ENCODE assay signal across 29 cellular contexts in genomic region chr3:122515856-122516255, GRCh38. TPM values are rescaled to one million over a fixed set of nuclear protein-coding genes. Genes with fewer than 3 reads are reported as not detected.
A peak's percentile ranks its signal among the peaks of the same experiment; 100 is the strongest.
DNase-seq lines count a peak whose midpoint lies in the region; ATAC-seq, FAIRE-seq and TF ChIP-seq lines count a peak whose summit lies in the region.
"Had no signal": no experiment of that assay in that cellular context is flagged by ENCODE, and none has a peak within 500 bp of the region (broad histone marks: within the 10 kb centered on the region; RNA-seq: fewer than 3 reads in every experiment).

No MANE protein-coding gene starts in this region.

- TF ChIP-seq CTCF in activated CD8-positive, alpha-beta T cell treated with anti-CD3 and anti-CD28 coated beads for 36 hours (IDR thresholded peaks at IDR 0.05), result no peak
- no peak for TF ChIP-seq CTCF in HepG2 (CRISPR knock-in tag; IDR thresholded peaks at IDR 0.05)

- WGBS in HepG2 (ENCODE audit: low lambda C conversion rate), result 18% methylated on average over 3 of the region's 3 CpGs

- ATAC-seq in activated naive CD8-positive, alpha-beta T cell treated with anti-CD3 and anti-CD28 coated beads, Interleukin-2, amount 10 ng/mL, durations not matched to agents 7 days and 5 days (ENCODE audit: low read depth), result no peak
- no peak for ATAC-seq in activated CD8-positive, alpha-beta T cell treated with anti-CD3 and anti-CD28 coated beads for 36 hours
- ATAC-seq in HepG2 (no peak), GM21528 (IDR thresholded peaks at IDR 0.05; ENCODE audit: low FRiP score, unreplicated experiment) (no peak), HG03139 (IDR thresholded peaks at IDR 0.05; ENCODE audit: unreplicated experiment) (no peak), GM18907 (IDR thresholded peaks at IDR 0.05; ENCODE audit: unreplicated experiment) (no peak)
- ATAC-seq: gastroesophageal sphincter, left ventricle myocardium superior, upper lobe of right lung had no signal

- no peak overlapping the region for H2AFZ ChIP-seq in HepG2 (ENCODE audit: low read length)

- H4K20me1 ChIP-seq in HepG2 (ENCODE audit: insufficient read depth, low read length), result peaks cover 26% of the 10 kb centered on the region

- no peak for DNase-seq in activated naive CD8-positive, alpha-beta T cell treated with anti-CD3 and anti-CD28 coated beads, Interleukin-2, amount 10 ng/mL, durations not matched to agents 7 days and 5 days
- DNase-seq in activated naive CD8-positive, alpha-beta T cell treated with anti-CD3 and anti-CD28 coated beads for 36 hours, result no peak
- no peak for DNase-seq in activated CD8-positive, alpha-beta T cell treated with anti-CD3 and anti-CD28 coated beads for 36 hours
- peak; percentile 35 for DNase-seq in HepG2 (ENCODE audit: low spot score)
- DNase-seq in stimulated activated CD4-positive, alpha-beta T cell treated with anti-CD3 and anti-CD28 coated beads, Interleukin-2, amount 100 ng/mL, for 24 hours, result no peak
- DNase-seq: activated CD4-positive, alpha-beta T cell treated with anti-CD3 and anti-CD28 coated beads, Interleukin-2, amount 50 U/mL, for 1 hour; activated gamma-delta T cell treated with Interleukin-2 at 50 U/mL for 16 hours; activated T-cell treated with anti-CD3 and anti-CD28 coated beads for 4 hours; BE2C; Calu3; endodermal cell; H9; left ventricle myocardium superior; midbrain; NCI-H1048; NCI-H187; NCI-H526 treated with DMSO at 0.1 percent for 48 hours; RPMI8226; T-helper 2 cell; upper lobe of right lung; WERI-Rb-1 had no signal

- H3K27ac ChIP-seq in HepG2 (ENCODE audit: extremely low read length, insufficient read depth, low read length), result no peak overlapping the region
- H3K27ac ChIP-seq: upper lobe of right lung, WERI-Rb-1 had no signal

- TF ChIP-seq EP300 in HepG2 (IDR thresholded peaks at IDR 0.05; ENCODE audit: low read depth in 2 of 2, low read length in 2 of 2), result no peak
- no peak for TF ChIP-seq EP300 in HepG2 (CRISPR knock-in tag; IDR thresholded peaks at IDR 0.05; ENCODE audit: borderline replicate concordance)

- H3K79me2 ChIP-seq in HepG2 (ENCODE audit: insufficient read depth, low read length), result peaks cover 31% of the 10 kb centered on the region

- H3K27me3 ChIP-seq in HepG2 (ENCODE audit: control insufficient read depth in 1 of 2, insufficient read depth in 2 of 2, low read length in 2 of 2), result no peaks in the 10 kb centered on the region; a peak in 1 of 5 replicates
- H3K27me3 ChIP-seq: BE2C, gastroesophageal sphincter, upper lobe of right lung had no signal

- H3K36me3 ChIP-seq in HepG2 (replicated peaks in 1 of 2; ENCODE audit: control insufficient read depth in 1 of 2, insufficient read depth in 2 of 2, low read length in 2 of 2), result no peaks in the 10 kb centered on the region
- H3K36me3 ChIP-seq: BE2C, gastroesophageal sphincter, upper lobe of right lung had no signal

- intact Hi-C loops in activated CD8-positive, alpha-beta T cell treated with anti-CD3 and anti-CD28 coated beads for 36 hours (cut with micrococcal nuclease), result no loop called here
- intact Hi-C loops in HepG2 (cut with micrococcal nuclease; ENCODE audit: unreplicated experiment), result no loop called here

- peaks cover 19% of the 10 kb centered on the region for H3K4me1 Mint-ChIP-seq in activated naive CD8-positive, alpha-beta T cell treated with anti-CD3 and anti-CD28 coated beads, Interleukin-2, amount 10 ng/mL, durations not matched to agents 7 days and 5 days
- peaks cover 23% of the 10 kb centered on the region for H3K4me1 Mint-ChIP-seq in activated naive CD8-positive, alpha-beta T cell treated with anti-CD3 and anti-CD28 coated beads for 36 hours
- peaks cover 24% of the 10 kb centered on the region for H3K4me1 Mint-ChIP-seq in activated CD8-positive, alpha-beta T cell treated with anti-CD3 and anti-CD28 coated beads for 36 hours (ENCODE audit: low read depth)

- H3K9me3 Mint-ChIP-seq in activated naive CD8-positive, alpha-beta T cell treated with anti-CD3 and anti-CD28 coated beads, Interleukin-2, amount 10 ng/mL, durations not matched to agents 7 days and 5 days, result no peaks in the 10 kb centered on the region
- no peaks in the 10 kb centered on the region for H3K9me3 Mint-ChIP-seq in activated naive CD8-positive, alpha-beta T cell treated with anti-CD3 and anti-CD28 coated beads for 36 hours
- H3K9me3 Mint-ChIP-seq in activated CD8-positive, alpha-beta T cell treated with anti-CD3 and anti-CD28 coated beads for 36 hours, result no peaks in the 10 kb centered on the region
- H3K9me3 Mint-ChIP-seq: endodermal cell had no signal

- in situ Hi-C loops in HepG2 (cut with HindIII; ENCODE audit: extremely low pct_ligation_motif_present, low pct_unique_long_range_greater_than_20kb), result no loop called here

- H3K36me3 Mint-ChIP-seq in activated naive CD8-positive, alpha-beta T cell treated with anti-CD3 and anti-CD28 coated beads, Interleukin-2, amount 10 ng/mL, durations not matched to agents 7 days and 5 days, result peaks cover 4% of the 10 kb centered on the region
- peaks cover 1% of the 10 kb centered on the region for H3K36me3 Mint-ChIP-seq in activated naive CD8-positive, alpha-beta T cell treated with anti-CD3 and anti-CD28 coated beads for 36 hours
- peaks cover 9% of the 10 kb centered on the region for H3K36me3 Mint-ChIP-seq in activated CD8-positive, alpha-beta T cell treated with anti-CD3 and anti-CD28 coated beads for 36 hours (ENCODE audit: low read depth)

- no peak for FAIRE-seq in HepG2 (lab: Jason Lieb, UNC)
- FAIRE-seq: bronchial epithelial cell, colon, islet of Langerhans had no signal

- no peak overlapping the region for H3K4me3 ChIP-seq in HepG2 (replicated peaks in 1 of 3; ENCODE audit: insufficient read depth in 1 of 3, low read depth in 2 of 3, low read length in 3 of 3)

- no TSS peak for BruUV-seq in HepG2 (replicated peaks; lab: Mats Ljungman, UMichigan)

- peaks cover 4% of the 10 kb centered on the region for H3K27me3 Mint-ChIP-seq in activated naive CD8-positive, alpha-beta T cell treated with anti-CD3 and anti-CD28 coated beads, Interleukin-2, amount 10 ng/mL, durations not matched to agents 7 days and 5 days
- no peaks in the 10 kb centered on the region for H3K27me3 Mint-ChIP-seq in activated naive CD8-positive, alpha-beta T cell treated with anti-CD3 and anti-CD28 coated beads for 36 hours
- peaks cover 1% of the 10 kb centered on the region for H3K27me3 Mint-ChIP-seq in activated CD8-positive, alpha-beta T cell treated with anti-CD3 and anti-CD28 coated beads for 36 hours

- TF ChIP-seq POLR2A in HepG2 (IDR thresholded peaks at IDR 0.05; ENCODE audit: insufficient read depth in 1 of 2, low read depth in 2 of 2, low read length in 2 of 2), result no peak

- H3K9ac ChIP-seq in HepG2 (ENCODE audit: insufficient read depth, low read depth, low read length), result no peak overlapping the region

- H3K9me3 ChIP-seq in HepG2 (ENCODE audit: low read length), result no peaks in the 10 kb centered on the region
- H3K9me3 ChIP-seq: BE2C, gastroesophageal sphincter, upper lobe of right lung had no signal

- H3K27ac Mint-ChIP-seq in activated naive CD8-positive, alpha-beta T cell treated with anti-CD3 and anti-CD28 coated beads, Interleukin-2, amount 10 ng/mL, durations not matched to agents 7 days and 5 days, result no peak overlapping the region
- no peak overlapping the region for H3K27ac Mint-ChIP-seq in activated naive CD8-positive, alpha-beta T cell treated with anti-CD3 and anti-CD28 coated beads for 36 hours
- H3K27ac Mint-ChIP-seq in activated CD8-positive, alpha-beta T cell treated with anti-CD3 and anti-CD28 coated beads for 36 hours, result no peak overlapping the region
- H3K27ac Mint-ChIP-seq: endodermal cell, H9 had no signal

- POLR2A ChIA-PET in activated naive CD8-positive, alpha-beta T cell treated with anti-CD3 and anti-CD28 coated beads, Interleukin-2, amount 10 ng/mL, durations not matched to agents 7 days and 5 days (lab: Charles Lee), result interaction anchor here (1.7 kb wide), 1 partner anchor 131 kb away, joined by 6 read pairs; the partner anchor contains the start of gene FAM162A
- POLR2A ChIA-PET in activated CD8-positive, alpha-beta T cell treated with anti-CD3 and anti-CD28 coated beads for 36 hours (lab: Charles Lee), result interaction anchor here (0.9 to 1.4 kb wide), 3 partner anchors 10 to 165 kb away, joined by 3 read pairs; partner anchors contain the start of gene PARP14
- POLR2A ChIA-PET in HepG2 (lab: Yijun Ruan, JAX), result no interaction called here

- no peak for TF ChIP-seq RAD21 in HepG2 (CRISPR knock-in tag; IDR thresholded peaks at IDR 0.05)

- H3K4me3 Mint-ChIP-seq in activated naive CD8-positive, alpha-beta T cell treated with anti-CD3 and anti-CD28 coated beads, Interleukin-2, amount 10 ng/mL, durations not matched to agents 7 days and 5 days, result peak overlapping the region; percentile 4
- no peak overlapping the region for H3K4me3 Mint-ChIP-seq in activated naive CD8-positive, alpha-beta T cell treated with anti-CD3 and anti-CD28 coated beads for 36 hours
- peak overlapping the region; percentile 7 for H3K4me3 Mint-ChIP-seq in activated CD8-positive, alpha-beta T cell treated with anti-CD3 and anti-CD28 coated beads for 36 hours

- CTCF ChIA-PET in activated CD8-positive, alpha-beta T cell treated with anti-CD3 and anti-CD28 coated beads for 36 hours (lab: Charles Lee), result interaction anchor here (0.8 to 1.6 kb wide), 3 partner anchors 10 to 123 kb away, joined by 3 to 4 read pairs (median 3); no protein-coding TSS in a partner anchor
- CTCF ChIA-PET in HepG2 (lab: Yijun Ruan, JAX; ENCODE audit: low intra/inter-chr PET ratio, low total read pairs), result no interaction called here

- H3K4me1 ChIP-seq in HepG2 (ENCODE audit: insufficient read depth, low read length), result peaks cover 48% of the 10 kb centered on the region

- H3K4me2 ChIP-seq in HepG2 (ENCODE audit: low read depth, low read length), result peak overlapping the region; percentile 97

RNA-seq across cellular contexts. Expression of gene KPNA1, which starts 1.1 kb away (rescaled TPM):
- 10 to 100 TPM; 53.8 to 60.6 TPM for total RNA-seq in activated naive CD8-positive, alpha-beta T cell treated with anti-CD3 and anti-CD28 coated beads, Interleukin-2, amount 10 ng/mL, durations not matched to agents 7 days and 5 days
- total RNA-seq in activated naive CD8-positive, alpha-beta T cell treated with anti-CD3 and anti-CD28 coated beads for 36 hours, result 10 to 100 TPM; 47.4 to 49.0 TPM
- total RNA-seq in activated CD8-positive, alpha-beta T cell treated with anti-CD3 and anti-CD28 coated beads for 36 hours, result 10 to 100 TPM; 46.6 to 47.4 TPM
- total RNA-seq in HepG2 (2016; rRNA removed; fragmentation: Illumina TruSeq; extraction: Trizol), result 30.0 and 49.7 TPM in 2 replicates
- 4.1 and 5.0 TPM in 2 replicates for total RNA-seq in HepG2 (2016; cell fraction: cytosol; rRNA removed; fragmentation: Illumina TruSeq; extraction: Trizol; ENCODE audit: low read depth)
- 28.3 and 45.9 TPM in 2 replicates for total RNA-seq in HepG2 (2016; cell fraction: insoluble cytoplasmic fraction; rRNA removed; fragmentation: Illumina TruSeq; extraction: Trizol)
- 6.0 and 6.7 TPM in 2 replicates for total RNA-seq in HepG2 (2016; cell fraction: membrane; rRNA removed; fragmentation: Illumina TruSeq; extraction: Trizol)
- 27.0 and 29.3 TPM in 2 replicates for total RNA-seq in HepG2 (2016; cell fraction: nucleus; rRNA removed; fragmentation: Illumina TruSeq; extraction: Trizol)
- polyA plus RNA-seq in HepG2 (2011; rRNA removed), result 14.7 and 15.4 TPM in 2 replicates
- 11.8 and 17.4 TPM in 2 replicates for polyA plus RNA-seq in HepG2 (2011; cell fraction: cytosol; rRNA removed)
- polyA plus RNA-seq in HepG2 (2011; cell fraction: nucleus; rRNA removed), result 10.3 and 14.5 TPM in 2 replicates
- polyA plus RNA-seq in HepG2 (2012), result 19.7 and 22.5 TPM in 2 replicates
- 1.1 and 1.4 TPM in 2 replicates for polyA plus RNA-seq in HepG2 (2016; cell fraction: cytosol; fragmentation: Illumina TruSeq; extraction: Trizol; ENCODE audit: low read depth)
- 53.6 and 54.5 TPM in 2 replicates for polyA plus RNA-seq in HepG2 (2016; cell fraction: insoluble cytoplasmic fraction; fragmentation: Illumina TruSeq; extraction: Trizol; ENCODE audit: low read depth)
- polyA plus RNA-seq in HepG2 (2016; cell fraction: membrane; fragmentation: Illumina TruSeq; extraction: Trizol; ENCODE audit: low read depth), result 3.3 and 3.8 TPM in 2 replicates
- polyA plus RNA-seq in HepG2 (2016; cell fraction: nucleus; fragmentation: Illumina TruSeq; extraction: Trizol; ENCODE audit: insufficient read depth, low read depth), result 33.7 and 36.9 TPM in 2 replicates
- 21.2 and 58.7 TPM in 2 replicates for polyA minus RNA-seq in HepG2 (2011; rRNA and poly(A)+ RNA removed; ENCODE audit: low replicate concordance)
- polyA minus RNA-seq in HepG2 (2011; cell fraction: cytosol; rRNA and poly(A)+ RNA removed), result 14.3 and 28.6 TPM in 2 replicates
- polyA minus RNA-seq in HepG2 (2011; cell fraction: nucleus; rRNA and poly(A)+ RNA removed), result 25.8 and 29.0 TPM in 2 replicates

RNA-seq across cellular contexts. Expression of gene PARP9, which starts 48.2 kb away (rescaled TPM):
- 100 to 1,000 TPM; 107 to 114 TPM for total RNA-seq in activated naive CD8-positive, alpha-beta T cell treated with anti-CD3 and anti-CD28 coated beads, Interleukin-2, amount 10 ng/mL, durations not matched to agents 7 days and 5 days
- total RNA-seq in activated naive CD8-positive, alpha-beta T cell treated with anti-CD3 and anti-CD28 coated beads for 36 hours, result 10 to 100 TPM; 39.0 to 40.9 TPM
- 10 to 100 TPM; 17.8 to 18.5 TPM for total RNA-seq in activated CD8-positive, alpha-beta T cell treated with anti-CD3 and anti-CD28 coated beads for 36 hours
- 10.6 and 12.5 TPM in 2 replicates for total RNA-seq in HepG2 (2016; rRNA removed; fragmentation: Illumina TruSeq; extraction: Trizol)
- 2.5 and 3.5 TPM in 2 replicates for total RNA-seq in HepG2 (2016; cell fraction: cytosol; rRNA removed; fragmentation: Illumina TruSeq; extraction: Trizol; ENCODE audit: low read depth)
- 9.8 and 12.9 TPM in 2 replicates for total RNA-seq in HepG2 (2016; cell fraction: insoluble cytoplasmic fraction; rRNA removed; fragmentation: Illumina TruSeq; extraction: Trizol)
- total RNA-seq in HepG2 (2016; cell fraction: membrane; rRNA removed; fragmentation: Illumina TruSeq; extraction: Trizol), result 3.6 and 4.5 TPM in 2 replicates
- total RNA-seq in HepG2 (2016; cell fraction: nucleus; rRNA removed; fragmentation: Illumina TruSeq; extraction: Trizol), result 6.9 and 7.6 TPM in 2 replicates
- 6.5 and 7.0 TPM in 2 replicates for polyA plus RNA-seq in HepG2 (2011; rRNA removed)
- 2.3 and 5.1 TPM in 2 replicates for polyA plus RNA-seq in HepG2 (2011; cell fraction: cytosol; rRNA removed)
- 4.4 and 8.2 TPM in 2 replicates for polyA plus RNA-seq in HepG2 (2011; cell fraction: nucleus; rRNA removed)
- 2.5 and 4.0 TPM in 2 replicates for polyA plus RNA-seq in HepG2 (2012)
- 0.59 and 0.62 TPM in 2 replicates for polyA plus RNA-seq in HepG2 (2016; cell fraction: cytosol; fragmentation: Illumina TruSeq; extraction: Trizol; ENCODE audit: low read depth)
- polyA plus RNA-seq in HepG2 (2016; cell fraction: insoluble cytoplasmic fraction; fragmentation: Illumina TruSeq; extraction: Trizol; ENCODE audit: low read depth), result 11.1 TPM in 2 replicates
- polyA plus RNA-seq in HepG2 (2016; cell fraction: membrane; fragmentation: Illumina TruSeq; extraction: Trizol; ENCODE audit: low read depth), result 1.4 and 1.9 TPM in 2 replicates
- polyA plus RNA-seq in HepG2 (2016; cell fraction: nucleus; fragmentation: Illumina TruSeq; extraction: Trizol; ENCODE audit: insufficient read depth, low read depth), result 11.1 and 11.3 TPM in 2 replicates
- 2.0 and 5.7 TPM in 2 replicates for polyA minus RNA-seq in HepG2 (2011; rRNA and poly(A)+ RNA removed; ENCODE audit: low replicate concordance)
- 2.5 and 3.1 TPM in 2 replicates for polyA minus RNA-seq in HepG2 (2011; cell fraction: cytosol; rRNA and poly(A)+ RNA removed)
- polyA minus RNA-seq in HepG2 (2011; cell fraction: nucleus; rRNA and poly(A)+ RNA removed), result 4.0 and 7.0 TPM in 2 replicates
- polyA plus RNA-seq: neural cell had no signal

RNA-seq across cellular contexts. Expression of gene DTX3L, which starts 48.3 kb away (rescaled TPM):
- total RNA-seq in activated naive CD8-positive, alpha-beta T cell treated with anti-CD3 and anti-CD28 coated beads, Interleukin-2, amount 10 ng/mL, durations not matched to agents 7 days and 5 days, result 100 to 1,000 TPM; 116 to 117 TPM
- 10 to 100 TPM; 52.8 to 54.9 TPM for total RNA-seq in activated naive CD8-positive, alpha-beta T cell treated with anti-CD3 and anti-CD28 coated beads for 36 hours
- total RNA-seq in activated CD8-positive, alpha-beta T cell treated with anti-CD3 and anti-CD28 coated beads for 36 hours, result 10 to 100 TPM; 22.1 to 25.9 TPM
- 10.9 and 19.2 TPM in 2 replicates for total RNA-seq in HepG2 (2016; rRNA removed; fragmentation: Illumina TruSeq; extraction: Trizol)
- total RNA-seq in HepG2 (2016; cell fraction: cytosol; rRNA removed; fragmentation: Illumina TruSeq; extraction: Trizol; ENCODE audit: low read depth), result 1.1 and 1.5 TPM in 2 replicates
- 10.7 and 16.9 TPM in 2 replicates for total RNA-seq in HepG2 (2016; cell fraction: insoluble cytoplasmic fraction; rRNA removed; fragmentation: Illumina TruSeq; extraction: Trizol)
- 7.0 and 7.7 TPM in 2 replicates for total RNA-seq in HepG2 (2016; cell fraction: membrane; rRNA removed; fragmentation: Illumina TruSeq; extraction: Trizol)
- 7.4 and 8.7 TPM in 2 replicates for total RNA-seq in HepG2 (2016; cell fraction: nucleus; rRNA removed; fragmentation: Illumina TruSeq; extraction: Trizol)
- 2.5 and 3.2 TPM in 2 replicates for polyA plus RNA-seq in HepG2 (2011; rRNA removed)
- 1.7 and 3.2 TPM in 2 replicates for polyA plus RNA-seq in HepG2 (2011; cell fraction: cytosol; rRNA removed)
- 1.7 and 2.8 TPM in 2 replicates for polyA plus RNA-seq in HepG2 (2011; cell fraction: nucleus; rRNA removed)
- polyA plus RNA-seq in HepG2 (2012), result 4.4 and 5.3 TPM in 2 replicates
- 0.57 TPM in 2 replicates for polyA plus RNA-seq in HepG2 (2016; cell fraction: cytosol; fragmentation: Illumina TruSeq; extraction: Trizol; ENCODE audit: low read depth)
- polyA plus RNA-seq in HepG2 (2016; cell fraction: insoluble cytoplasmic fraction; fragmentation: Illumina TruSeq; extraction: Trizol; ENCODE audit: low read depth), result 12.1 and 15.2 TPM in 2 replicates
- 2.5 and 2.9 TPM in 2 replicates for polyA plus RNA-seq in HepG2 (2016; cell fraction: membrane; fragmentation: Illumina TruSeq; extraction: Trizol; ENCODE audit: low read depth)
- polyA plus RNA-seq in HepG2 (2016; cell fraction: nucleus; fragmentation: Illumina TruSeq; extraction: Trizol; ENCODE audit: insufficient read depth, low read depth), result 9.0 and 9.5 TPM in 2 replicates
- 3.0 and 6.0 TPM in 2 replicates for polyA minus RNA-seq in HepG2 (2011; rRNA and poly(A)+ RNA removed; ENCODE audit: low replicate concordance)
- 5.5 and 9.3 TPM in 2 replicates for polyA minus RNA-seq in HepG2 (2011; cell fraction: cytosol; rRNA and poly(A)+ RNA removed)
- 3.1 and 6.0 TPM in 2 replicates for polyA minus RNA-seq in HepG2 (2011; cell fraction: nucleus; rRNA and poly(A)+ RNA removed)
- polyA plus RNA-seq: neural cell had no signal
